In genomic region chr15:61227269-61228024, GRCh38 we compare ENCODE assay signal across 9 cellular contexts. TPM values are rescaled to one million over a fixed set of nuclear protein-coding genes. Genes with fewer than 3 reads are reported as not detected.
DNase-seq lines count a peak whose midpoint lies in the region; ATAC-seq and TF ChIP-seq lines count a peak whose summit lies in the region.
"Had no signal": no experiment of that assay in that cellular context is flagged by ENCODE, and none has a peak within 500 bp of the region (broad histone marks: within the 10 kb centered on the region; RNA-seq: fewer than 3 reads in every experiment).

No MANE protein-coding gene starts in this region.

- CTCF ChIA-PET in activated CD8-positive, alpha-beta T cell treated with anti-CD3 and anti-CD28 coated beads for 36 hours (lab: Charles Lee): no interaction called here
- CTCF ChIA-PET in activated CD8-positive, alpha-beta T cell treated with anti-CD3 and anti-CD28 coated beads, Interleukin-2, amount 10 ng/mL, durations not matched to agents 7 days and 5 days (lab: Charles Lee): no interaction called here
- CTCF ChIA-PET in Panc1 (lab: Charles Lee): no interaction called here

- no peak for DNase-seq in activated CD8-positive, alpha-beta T cell treated with anti-CD3 and anti-CD28 coated beads for 36 hours
- DNase-seq in activated CD8-positive, alpha-beta T cell treated with anti-CD3 and anti-CD28 coated beads, Interleukin-2, amount 10 ng/mL, durations not matched to agents 7 days and 5 days: no peak
- DNase-seq in Panc1 (ENCODE audit: low read depth, low spot score): no peak

- H3K4me1 Mint-ChIP-seq in activated CD8-positive, alpha-beta T cell treated with anti-CD3 and anti-CD28 coated beads for 36 hours (ENCODE audit: low read depth): peaks cover 5% of the 10 kb centered on the region
- H3K4me1 Mint-ChIP-seq in activated CD8-positive, alpha-beta T cell treated with anti-CD3 and anti-CD28 coated beads, Interleukin-2, amount 10 ng/mL, durations not matched to agents 7 days and 5 days (ENCODE audit: low read depth): peaks cover 7% of the 10 kb centered on the region

- H3K9ac ChIP-seq in mucosa of stomach (ENCODE audit: low read length): peak overlapping the region; percentile 55

- BruUV-seq in Panc1 (replicated peaks; lab: Mats Ljungman, UMichigan): no TSS peak

- H3K36me3 Mint-ChIP-seq in activated CD8-positive, alpha-beta T cell treated with anti-CD3 and anti-CD28 coated beads for 36 hours (ENCODE audit: low read depth): no peaks in the 10 kb centered on the region
- H3K36me3 Mint-ChIP-seq in activated CD8-positive, alpha-beta T cell treated with anti-CD3 and anti-CD28 coated beads, Interleukin-2, amount 10 ng/mL, durations not matched to agents 7 days and 5 days (ENCODE audit: low read depth): no peaks in the 10 kb centered on the region

- H3K4me3 Mint-ChIP-seq in activated CD8-positive, alpha-beta T cell treated with anti-CD3 and anti-CD28 coated beads for 36 hours: peak overlapping the region; percentile 44
- H3K4me3 Mint-ChIP-seq in activated CD8-positive, alpha-beta T cell treated with anti-CD3 and anti-CD28 coated beads, Interleukin-2, amount 10 ng/mL, durations not matched to agents 7 days and 5 days: no peak overlapping the region

- no peak for ATAC-seq in activated CD8-positive, alpha-beta T cell treated with anti-CD3 and anti-CD28 coated beads for 36 hours
- no peak for ATAC-seq in activated CD8-positive, alpha-beta T cell treated with anti-CD3 and anti-CD28 coated beads, Interleukin-2, amount 10 ng/mL, durations not matched to agents 7 days and 5 days
- ATAC-seq in Panc1 (peak; percentile 47; the same call in 1 of the 2 replicates), GM21390 (IDR thresholded peaks at IDR 0.05; ENCODE audit: unreplicated experiment) (no peak), GM21717 (IDR thresholded peaks at IDR 0.05; ENCODE audit: unreplicated experiment) (no peak), HG03045 (IDR thresholded peaks at IDR 0.05; ENCODE audit: unreplicated experiment) (no peak)

- in situ Hi-C loops in Panc1 (cut with HindIII; ENCODE audit: low pct_unique_long_range_greater_than_20kb, low sequenced_read_pairs): no loop called here

- H3K27me3 ChIP-seq in Panc1 (ENCODE audit: control insufficient read depth, insufficient read depth, low read length) (peaks cover 32% of the 10 kb centered on the region), esophagus (ENCODE audit: control insufficient read depth in 1 of 2, insufficient read depth in 2 of 2, low read length in 2 of 2) (peaks cover 0 to 6% of the 10 kb centered on the region in 2 donors), mucosa of stomach (ENCODE audit: control insufficient read depth, insufficient read depth, low read length) (peaks cover 32% of the 10 kb centered on the region)

- H3K36me3 ChIP-seq in Panc1 (ENCODE audit: control insufficient read depth, insufficient read depth, low read length) (no peaks in the 10 kb centered on the region), esophagus (ENCODE audit: control insufficient read depth in 2 of 2, insufficient read depth in 2 of 2, low read length in 1 of 2) (no peaks in the 10 kb centered on the region), mucosa of stomach (ENCODE audit: control insufficient read depth, insufficient read depth, low read length) (no peaks in the 10 kb centered on the region)

- H3K4me3 ChIP-seq in Panc1 (ENCODE audit: low read depth in 2 of 2, low read length in 2 of 2) (peak overlapping the region; percentile 43 to 49), esophagus (ENCODE audit: low read depth in 1 of 2, low read length in 2 of 2) (peak overlapping the region; percentile 50 to 77), mucosa of stomach (ENCODE audit: low read length) (no peak overlapping the region)

- peaks cover 6% of the 10 kb centered on the region; the same call in 1 of the 2 replicates for H3K4me1 ChIP-seq in Panc1 (ENCODE audit: control insufficient read depth, insufficient read depth, low read length)
- peaks cover 0 to 4% of the 10 kb centered on the region in 2 donors for H3K4me1 ChIP-seq in esophagus (ENCODE audit: control insufficient read depth in 2 of 2, insufficient read depth in 2 of 2, low read length in 1 of 2)
- H3K4me1 ChIP-seq in mucosa of stomach (ENCODE audit: control insufficient read depth, insufficient read depth, low read length): no peaks in the 10 kb centered on the region

- TF ChIP-seq CTCF in activated CD8-positive, alpha-beta T cell treated with anti-CD3 and anti-CD28 coated beads for 36 hours (IDR thresholded peaks at IDR 0.05): no peak
- TF ChIP-seq CTCF in Panc1 (IDR thresholded peaks at IDR 0.05): no peak

- 0 to 1% methylated on average over 40 of the region's 40 CpGs for WGBS in esophagus, 2 donors

- intact Hi-C loops in activated CD8-positive, alpha-beta T cell treated with anti-CD3 and anti-CD28 coated beads for 36 hours (cut with micrococcal nuclease): no loop called here
- intact Hi-C loops in Panc1 (cut with micrococcal nuclease; ENCODE audit: unreplicated experiment): no loop called here

- H3K9me3 Mint-ChIP-seq in activated CD8-positive, alpha-beta T cell treated with anti-CD3 and anti-CD28 coated beads for 36 hours: no peaks in the 10 kb centered on the region
- H3K9me3 Mint-ChIP-seq in activated CD8-positive, alpha-beta T cell treated with anti-CD3 and anti-CD28 coated beads, Interleukin-2, amount 10 ng/mL, durations not matched to agents 7 days and 5 days (ENCODE audit: insufficient read depth): no peaks in the 10 kb centered on the region
- H3K9me3 Mint-ChIP-seq: dendritic cell treated with granulocyte-macrophage colony-stimulating factor and Interleukin-4, amounts not matched to agents 40 ng/mL and 50 ng/mL, for 4 days had no signal

- POLR2A ChIA-PET in activated CD8-positive, alpha-beta T cell treated with anti-CD3 and anti-CD28 coated beads for 36 hours (lab: Charles Lee): interaction anchor here (0.6 kb wide), 1 partner anchor 651 kb away, joined by 3 read pairs; no protein-coding TSS in a partner anchor
- POLR2A ChIA-PET in activated CD8-positive, alpha-beta T cell treated with anti-CD3 and anti-CD28 coated beads, Interleukin-2, amount 10 ng/mL, durations not matched to agents 7 days and 5 days (lab: Charles Lee): no interaction called here
- POLR2A ChIA-PET in Panc1 (lab: Charles Lee): no interaction called here

- H3K9me3 ChIP-seq in Panc1 (ENCODE audit: control insufficient read depth, insufficient read depth, low read depth, low read length) (no peaks in the 10 kb centered on the region), esophagus (ENCODE audit: control insufficient read depth in 2 of 2, insufficient read depth in 1 of 2, low read depth in 1 of 2, low read length in 1 of 2) (no peaks in the 10 kb centered on the region), mucosa of stomach (ENCODE audit: control insufficient read depth, low read length) (no peaks in the 10 kb centered on the region)

- H3K27ac ChIP-seq in Panc1 (ENCODE audit: low read length): no peak overlapping the region
- peak overlapping the region in 1 of 2 donors; percentile 47 for H3K27ac ChIP-seq in esophagus (ENCODE audit: low read depth in 2 of 2, low read length in 1 of 2)

- peaks cover 57% of the 10 kb centered on the region for H3K27me3 Mint-ChIP-seq in activated CD8-positive, alpha-beta T cell treated with anti-CD3 and anti-CD28 coated beads for 36 hours
- H3K27me3 Mint-ChIP-seq in activated CD8-positive, alpha-beta T cell treated with anti-CD3 and anti-CD28 coated beads, Interleukin-2, amount 10 ng/mL, durations not matched to agents 7 days and 5 days (ENCODE audit: low read depth): peaks cover 70% of the 10 kb centered on the region

- H3K27ac Mint-ChIP-seq in activated CD8-positive, alpha-beta T cell treated with anti-CD3 and anti-CD28 coated beads for 36 hours: no peak overlapping the region
- H3K27ac Mint-ChIP-seq in activated CD8-positive, alpha-beta T cell treated with anti-CD3 and anti-CD28 coated beads, Interleukin-2, amount 10 ng/mL, durations not matched to agents 7 days and 5 days: no peak overlapping the region
- H3K27ac Mint-ChIP-seq: dendritic cell treated with granulocyte-macrophage colony-stimulating factor and Interleukin-4, amounts not matched to agents 40 ng/mL and 50 ng/mL, for 4 days had no signal

RNA-seq across cellular contexts. Expression of gene RORA, which starts 1.7 kb away (rescaled TPM):
- 10 to 100 TPM; 23.6 to 24.3 TPM for total RNA-seq in activated CD8-positive, alpha-beta T cell treated with anti-CD3 and anti-CD28 coated beads for 36 hours
- total RNA-seq in activated CD8-positive, alpha-beta T cell treated with anti-CD3 and anti-CD28 coated beads, Interleukin-2, amount 10 ng/mL, durations not matched to agents 7 days and 5 days: 10 to 100 TPM; 25.8 to 30.3 TPM
- 0.57 TPM for total RNA-seq in Panc1 (2021; ENCODE audit: unreplicated experiment)
- polyA plus RNA-seq in Panc1 (2012; ENCODE audit: insufficient read length): 0.07 TPM
- polyA plus RNA-seq in esophagus: 1 to 10 TPM; 9.5 to 9.8 TPM

Comparison
In these comparisons a context has a peak if more than half of its experiments do, and no peak if none do; other contexts are left out.
1. RNA of gene RORA, which starts 1.7 kb away (total RNA-seq): 25.8 to 30.3 TPM in activated CD8-positive, alpha-beta T cell treated with anti-CD3 and anti-CD28 coated beads, Interleukin-2, amount 10 ng/mL, durations not matched to agents 7 days and 5 days and 23.6 to 24.3 TPM in activated CD8-positive, alpha-beta T cell treated with anti-CD3 and anti-CD28 coated beads for 36 hours; 0.57 TPM in Panc1 (single experiment); every median in the first group is over 10 times any median in the second.